Comparison of ENCODE assay signal across 17 cellular contexts in the genomic region with DNA sequence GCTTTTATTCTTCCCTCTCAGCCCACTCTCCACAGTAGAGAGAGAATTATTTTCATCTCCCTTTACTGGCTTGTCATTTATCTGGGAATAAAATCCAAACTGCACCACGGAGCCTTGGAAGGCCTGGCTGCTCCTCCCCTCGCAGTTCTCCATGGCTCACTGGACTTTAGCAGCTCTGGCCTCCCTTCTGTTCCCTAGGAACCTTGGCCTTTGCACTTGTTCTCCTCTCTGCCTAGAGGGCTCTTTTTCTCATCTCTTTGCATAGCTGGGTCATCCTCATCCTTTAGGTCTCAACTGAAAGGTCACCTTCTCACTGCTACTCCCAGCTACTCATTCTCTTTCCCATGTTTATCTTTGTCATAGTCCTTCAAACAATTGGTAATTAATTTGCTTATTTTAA. TPM values are rescaled to one million over a fixed set of nuclear protein-coding genes. Genes with fewer than 3 reads are reported as not detected.
DNase-seq lines count a peak whose midpoint lies in the region; ATAC-seq, FAIRE-seq and TF ChIP-seq lines count a peak whose summit lies in the region.
"Had no signal": no experiment of that assay in that cellular context is flagged by ENCODE, and none has a peak within 500 bp of the region (broad histone marks: within the 10 kb centered on the region; RNA-seq: fewer than 3 reads in every experiment).

No MANE protein-coding gene starts in this region.

- peaks cover 12% of the 10 kb centered on the region for H3K4me1 ChIP-seq in astrocyte (ENCODE audit: insufficient read depth, low read length)
- H3K4me1 ChIP-seq in SJCRH30 = no peaks in the 10 kb centered on the region

- H3K4me3 Mint-ChIP-seq in astrocyte (ENCODE audit: unreplicated experiment) = no peak overlapping the region
- no peak overlapping the region for H3K4me3 Mint-ChIP-seq in dendritic cell treated with granulocyte-macrophage colony-stimulating factor and Interleukin-4, amounts not matched to agents 40 ng/mL and 50 ng/mL, for 4 days
- H3K4me3 Mint-ChIP-seq in nephron progenitor cell = no peak overlapping the region
- no peak overlapping the region for H3K4me3 Mint-ChIP-seq in stimulated activated effector memory CD8-positive, alpha-beta T cell treated with anti-CD3 and anti-CD28 coated beads, Interleukin-12 subunit alpha, Interleukin-12 subunit beta, amount 100 ng/mL, for 72 hours
- H3K4me3 Mint-ChIP-seq: B cell; CD8-positive, alpha-beta T cell; HFFc6 had no signal

- TF ChIP-seq CTCF in astrocyte (IDR thresholded peaks at IDR 0.05; ENCODE audit: insufficient read depth, low read depth, low read length) = no peak
- TF ChIP-seq CTCF in nephron progenitor cell (IDR thresholded peaks at IDR 0.05) = no peak

- no peak overlapping the region for H2AFZ ChIP-seq in astrocyte (ENCODE audit: low read depth, low read length)

- H4K20me1 ChIP-seq in astrocyte (ENCODE audit: insufficient read depth, low read length) = no peaks in the 10 kb centered on the region
- H4K20me1 ChIP-seq: BLaER1 treated with 17β-estradiol and CSF1 and Interleukin-3, amounts not matched to agents 10 nM and 100 nM had no signal

- no peak for FAIRE-seq in astrocyte (lab: Jason Lieb, UNC)

- H3K27ac Mint-ChIP-seq in astrocyte (ENCODE audit: unreplicated experiment) (peak overlapping the region; percentile 54), nephron progenitor cell (peak overlapping the region; percentile 38)
- H3K27ac Mint-ChIP-seq in dendritic cell treated with granulocyte-macrophage colony-stimulating factor and Interleukin-4, amounts not matched to agents 40 ng/mL and 50 ng/mL, for 4 days = peak overlapping the region; percentile 8
- H3K27ac Mint-ChIP-seq in stimulated activated effector memory CD8-positive, alpha-beta T cell treated with anti-CD3 and anti-CD28 coated beads, Interleukin-12 subunit alpha, Interleukin-12 subunit beta, amount 100 ng/mL, for 72 hours = peak overlapping the region; percentile 5
- H3K27ac Mint-ChIP-seq: B cell; CD8-positive, alpha-beta T cell; HFFc6 had no signal

- H3K27me3 ChIP-seq in astrocyte (ENCODE audit: insufficient read depth, low read length) = no peaks in the 10 kb centered on the region
- peaks cover 5% of the 10 kb centered on the region; the same call in 1 of the 2 replicates for H3K27me3 ChIP-seq in SJCRH30
- H3K27me3 ChIP-seq: BLaER1 treated with 17β-estradiol and CSF1 and Interleukin-3, amounts not matched to agents 10 nM and 100 nM had no signal

- H3K9me3 ChIP-seq in astrocyte (ENCODE audit: insufficient read depth, low read depth, low read length) = no peaks in the 10 kb centered on the region
- no peaks in the 10 kb centered on the region for H3K9me3 ChIP-seq in SJCRH30 (replicated peaks)

- no peaks in the 10 kb centered on the region for H3K36me3 ChIP-seq in astrocyte (ENCODE audit: insufficient read depth, low read length)
- no peaks in the 10 kb centered on the region for H3K36me3 ChIP-seq in SJCRH30

- H3K4me3 ChIP-seq in astrocyte (ENCODE audit: insufficient read depth, low read depth, low read length) (no peak overlapping the region), SJCRH30 (no peak overlapping the region)
- H3K4me3 ChIP-seq: BLaER1 treated with 17β-estradiol and CSF1 and Interleukin-3, amounts not matched to agents 10 nM and 100 nM had no signal

- ATAC-seq in stimulated activated effector memory CD8-positive, alpha-beta T cell treated with anti-CD3 and anti-CD28 coated beads, Interleukin-12 subunit alpha, Interleukin-12 subunit beta, amount 100 ng/mL, for 72 hours = no peak
- ATAC-seq: CD8-positive, alpha-beta T cell; HCT116 had no signal

- H3K27ac ChIP-seq in astrocyte (ENCODE audit: low read depth, low read length) (no peak overlapping the region), SJCRH30 (no peak overlapping the region)
- H3K27ac ChIP-seq: BLaER1 treated with 17β-estradiol and CSF1 and Interleukin-3, amounts not matched to agents 10 nM and 100 nM; HL-60 had no signal

- H3K27me3 Mint-ChIP-seq in astrocyte (ENCODE audit: low read depth, unreplicated experiment) = no peaks in the 10 kb centered on the region
- no peaks in the 10 kb centered on the region for H3K27me3 Mint-ChIP-seq in dendritic cell treated with granulocyte-macrophage colony-stimulating factor and Interleukin-4, amounts not matched to agents 40 ng/mL and 50 ng/mL, for 4 days
- H3K27me3 Mint-ChIP-seq in nephron progenitor cell (ENCODE audit: low read depth, poor library complexity) = no peaks in the 10 kb centered on the region
- H3K27me3 Mint-ChIP-seq: B cell had no signal

- DNase-seq in astrocyte (ENCODE audit: low read depth) (no peak), nephron progenitor cell (no peak), SJCRH30 (no peak), NCI-H1092 treated with DMSO at 0.1 percent for 48 hours (lab: John Stamatoyannopoulos, UW) (no peak)
- peak in 1 of 2 donors; percentile 26 for DNase-seq in stimulated activated effector memory CD8-positive, alpha-beta T cell treated with anti-CD3 and anti-CD28 coated beads, Interleukin-12 subunit alpha, Interleukin-12 subunit beta, amount 100 ng/mL, for 72 hours (ENCODE audit: low spot score in 2 of 2)
- DNase-seq: Calu3; CD8-positive, alpha-beta T cell; DMS79 treated with DMSO at 0.1 percent for 48 hours; GF-D8; GOT3; H7; HFFc6 had no signal

- H3K9me3 Mint-ChIP-seq in astrocyte (ENCODE audit: unreplicated experiment) (no peaks in the 10 kb centered on the region), nephron progenitor cell (no peaks in the 10 kb centered on the region)
- H3K9me3 Mint-ChIP-seq in dendritic cell treated with granulocyte-macrophage colony-stimulating factor and Interleukin-4, amounts not matched to agents 40 ng/mL and 50 ng/mL, for 4 days = peaks cover 24% of the 10 kb centered on the region
- no peaks in the 10 kb centered on the region for H3K9me3 Mint-ChIP-seq in stimulated activated effector memory CD8-positive, alpha-beta T cell treated with anti-CD3 and anti-CD28 coated beads, Interleukin-12 subunit alpha, Interleukin-12 subunit beta, amount 100 ng/mL, for 72 hours
- H3K9me3 Mint-ChIP-seq: HFFc6 had no signal

- intact Hi-C loops in dendritic cell treated with granulocyte-macrophage colony-stimulating factor and Interleukin-4, amounts not matched to agents 40 ng/mL and 50 ng/mL, for 4 days (cut with micrococcal nuclease) = no loop called here

- H3K9ac ChIP-seq in astrocyte (ENCODE audit: low read length) = no peak overlapping the region
- H3K9ac ChIP-seq: BLaER1 treated with 17β-estradiol and CSF1 and Interleukin-3, amounts not matched to agents 10 nM and 100 nM had no signal

- peaks cover 4% of the 10 kb centered on the region for H3K36me3 Mint-ChIP-seq in astrocyte (ENCODE audit: low read depth, unreplicated experiment)
- peaks cover 48% of the 10 kb centered on the region for H3K36me3 Mint-ChIP-seq in dendritic cell treated with granulocyte-macrophage colony-stimulating factor and Interleukin-4, amounts not matched to agents 40 ng/mL and 50 ng/mL, for 4 days (ENCODE audit: low read depth)
- peaks cover 65% of the 10 kb centered on the region for H3K36me3 Mint-ChIP-seq in nephron progenitor cell (ENCODE audit: low read depth)
- no peaks in the 10 kb centered on the region for H3K36me3 Mint-ChIP-seq in stimulated activated effector memory CD8-positive, alpha-beta T cell treated with anti-CD3 and anti-CD28 coated beads, Interleukin-12 subunit alpha, Interleukin-12 subunit beta, amount 100 ng/mL, for 72 hours

- H3K4me2 ChIP-seq in astrocyte (ENCODE audit: low read length) = no peak overlapping the region
- H3K4me2 ChIP-seq: BLaER1 treated with 17β-estradiol and CSF1 and Interleukin-3, amounts not matched to agents 10 nM and 100 nM had no signal

- peaks cover 19% of the 10 kb centered on the region for H3K4me1 Mint-ChIP-seq in astrocyte (ENCODE audit: low read depth, unreplicated experiment)
- peaks cover 55% of the 10 kb centered on the region for H3K4me1 Mint-ChIP-seq in dendritic cell treated with granulocyte-macrophage colony-stimulating factor and Interleukin-4, amounts not matched to agents 40 ng/mL and 50 ng/mL, for 4 days (ENCODE audit: low read depth)
- peaks cover 7% of the 10 kb centered on the region for H3K4me1 Mint-ChIP-seq in nephron progenitor cell
- peaks cover 52% of the 10 kb centered on the region for H3K4me1 Mint-ChIP-seq in stimulated activated effector memory CD8-positive, alpha-beta T cell treated with anti-CD3 and anti-CD28 coated beads, Interleukin-12 subunit alpha, Interleukin-12 subunit beta, amount 100 ng/mL, for 72 hours

- no peaks in the 10 kb centered on the region for H3K79me2 ChIP-seq in astrocyte (ENCODE audit: insufficient read depth, low read length)

RNA-seq across cellular contexts. Expression of gene TAPT1, which starts 31.3 kb away (rescaled TPM):
- total RNA-seq in astrocyte = 25.3 and 32.5 TPM in 2 replicates
- 11.3 and 17.4 TPM in 2 replicates for total RNA-seq in SJCRH30 (2014; rRNA removed; shearing (Covaris generic))
